ENCODE assay signal across 12 cellular contexts in the genomic region with DNA sequence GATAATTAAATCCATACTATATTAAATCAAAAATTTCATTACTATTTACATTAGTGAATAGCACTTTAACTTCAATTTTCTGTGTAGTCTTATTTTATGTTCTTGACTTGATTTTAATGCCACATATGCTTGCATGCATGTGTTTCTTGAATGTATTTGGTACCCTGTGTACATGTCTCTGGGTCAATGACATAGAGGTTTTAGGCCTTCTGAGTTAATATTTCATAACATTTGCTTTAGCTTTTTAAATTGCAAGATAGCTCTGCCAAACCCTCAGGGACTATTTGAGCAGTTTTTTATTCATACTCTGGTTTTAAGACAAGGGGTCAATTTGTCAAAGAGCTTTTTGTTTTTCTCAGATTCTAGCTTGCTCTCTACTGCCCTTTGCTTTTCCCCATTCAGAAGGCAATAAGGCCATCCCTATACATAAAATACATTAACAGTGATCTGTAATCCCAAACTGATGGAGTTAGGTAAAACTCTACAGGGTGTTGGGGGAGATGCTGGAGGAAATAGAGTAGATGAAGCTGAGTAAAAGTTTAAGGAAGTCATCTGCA.
"Had no signal": no experiment of that assay in that cellular context is flagged by ENCODE, and none has a peak within 500 bp of the region (broad histone marks: within the 10 kb centered on the region; RNA-seq: fewer than 3 reads in every experiment).

No MANE protein-coding gene starts in this region.

- H3K9me3 ChIP-seq: mucosa of descending colon, pancreas had no signal

- H3K36me3 ChIP-seq: pancreas had no signal

- H3K27ac ChIP-seq: pancreas had no signal

- H3K36me3 Mint-ChIP-seq: natural killer cell had no signal

- H3K27me3 Mint-ChIP-seq: central memory CD8-positive, alpha-beta T cell had no signal

- ATAC-seq: esophagus mucosa, left cardiac atrium, mucosa of descending colon, natural killer cell, pancreas had no signal

- H3K9me3 Mint-ChIP-seq: central memory CD8-positive, alpha-beta T cell; immature natural killer cell; natural killer cell; T-helper 1 cell treated with Interleukin-12 subunit alpha and Interleukin-12 subunit beta and Interleukin-4 antibody, amounts not matched to agents 30 μg/mL and 1 μg/mL, for 36 hours had no signal

- DNase-seq: activated CD4-positive, alpha-beta T cell treated with anti-CD3 and anti-CD28 coated beads for 48 hours; activated CD8-positive, alpha-beta memory T cell treated with anti-CD3 and anti-CD28 coated beads for 24 hours; activated naive CD4-positive, alpha-beta T cell treated with Interleukin-2 at 50 U/mL for 16 hours; immature natural killer cell; left cardiac atrium; mucosa of descending colon; natural killer cell; stimulated activated CD4-positive, alpha-beta T cell treated with anti-CD3 and anti-CD28 coated beads, Interleukin-4, amount 100 ng/mL, for 4 hours had no signal

- H3K27ac Mint-ChIP-seq: natural killer cell; T-helper 1 cell treated with Interleukin-12 subunit alpha and Interleukin-12 subunit beta and Interleukin-4 antibody, amounts not matched to agents 30 μg/mL and 1 μg/mL, for 36 hours had no signal

- H3K4me3 Mint-ChIP-seq: central memory CD8-positive, alpha-beta T cell; immature natural killer cell; natural killer cell; T-helper 1 cell treated with Interleukin-12 subunit alpha and Interleukin-12 subunit beta and Interleukin-4 antibody, amounts not matched to agents 30 μg/mL and 1 μg/mL, for 36 hours had no signal

- H3K27me3 ChIP-seq: pancreas had no signal

- H3K4me3 ChIP-seq: mucosa of descending colon, pancreas had no signal
